Comparison of ENCODE assay signal across 27 cellular contexts in genomic region chr21:42799948-42800347, GRCh38.
DNase-seq lines count a peak whose midpoint lies in the region; TF ChIP-seq lines count a peak whose summit lies in the region.
"Had no signal": no experiment of that assay in that cellular context is flagged by ENCODE, and none has a peak within 500 bp of the region (broad histone marks: within the 10 kb centered on the region; RNA-seq: fewer than 3 reads in every experiment).

No MANE protein-coding gene starts in this region.

- H3K4me2 ChIP-seq in trophoblast cell (ENCODE audit: low read length): no peak overlapping the region

- H3K9ac ChIP-seq in endodermal cell (ENCODE audit: extremely low read depth, low read length, poor library complexity, severe bottlenecking) (peak overlapping the region; percentile 31), trophoblast cell (ENCODE audit: low read length) (no peak overlapping the region)

- POLR2A ChIA-PET in activated CD4-positive, alpha-beta memory T cell treated with anti-CD3 and anti-CD28 coated beads for 36 hours (lab: Charles Lee): no interaction called here
- POLR2A ChIA-PET in activated CD4-positive, alpha-beta memory T cell treated with anti-CD3 and anti-CD28 coated beads, Interleukin-2, amount 10 ng/mL, durations not matched to agents 7 days and 5 days (lab: Charles Lee): no interaction called here

- peak overlapping the region; percentile 68 for H3K27ac Mint-ChIP-seq in activated CD4-positive, alpha-beta memory T cell treated with anti-CD3 and anti-CD28 coated beads for 36 hours
- H3K27ac Mint-ChIP-seq in activated CD4-positive, alpha-beta memory T cell treated with anti-CD3 and anti-CD28 coated beads, Interleukin-2, amount 10 ng/mL, durations not matched to agents 7 days and 5 days: no peak overlapping the region
- no peak overlapping the region for H3K27ac Mint-ChIP-seq in endodermal cell
- H3K27ac Mint-ChIP-seq: nephron, type B pancreatic cell had no signal

- H3K4me3 Mint-ChIP-seq in activated CD4-positive, alpha-beta memory T cell treated with anti-CD3 and anti-CD28 coated beads for 36 hours: no peak overlapping the region
- no peak overlapping the region for H3K4me3 Mint-ChIP-seq in activated CD4-positive, alpha-beta memory T cell treated with anti-CD3 and anti-CD28 coated beads, Interleukin-2, amount 10 ng/mL, durations not matched to agents 7 days and 5 days
- H3K4me3 Mint-ChIP-seq in endodermal cell: no peak overlapping the region
- H3K4me3 Mint-ChIP-seq: nephron, type B pancreatic cell had no signal

- H3K9me3 ChIP-seq in endodermal cell (ENCODE audit: control insufficient read depth, low read length): no peaks in the 10 kb centered on the region
- no peaks in the 10 kb centered on the region for H3K9me3 ChIP-seq in trophoblast cell (ENCODE audit: insufficient read depth, low read depth, low read length)
- no peaks in the 10 kb centered on the region for H3K9me3 ChIP-seq in uterus
- H3K9me3 ChIP-seq in right atrium auricular region: no peaks in the 10 kb centered on the region
- H3K9me3 ChIP-seq: esophagus squamous epithelium, gastroesophageal sphincter, pancreas had no signal

- H2AK5ac ChIP-seq in trophoblast cell (ENCODE audit: low read length): no peak overlapping the region

- H3K9me3 Mint-ChIP-seq in activated CD4-positive, alpha-beta memory T cell treated with anti-CD3 and anti-CD28 coated beads for 36 hours: no peaks in the 10 kb centered on the region
- H3K9me3 Mint-ChIP-seq in activated CD4-positive, alpha-beta memory T cell treated with anti-CD3 and anti-CD28 coated beads, Interleukin-2, amount 10 ng/mL, durations not matched to agents 7 days and 5 days: no peaks in the 10 kb centered on the region
- no peaks in the 10 kb centered on the region for H3K9me3 Mint-ChIP-seq in endodermal cell
- H3K9me3 Mint-ChIP-seq: nephron, type B pancreatic cell had no signal

- peak overlapping the region; percentile 78 for H3K4me3 ChIP-seq in endodermal cell (ENCODE audit: low read length)
- no peak overlapping the region for H3K4me3 ChIP-seq in trophoblast cell (ENCODE audit: low read depth, low read length)
- no peak overlapping the region for H3K4me3 ChIP-seq in uterus
- no peak overlapping the region for H3K4me3 ChIP-seq in right atrium auricular region
- H3K4me3 ChIP-seq: esophagus squamous epithelium, gastroesophageal sphincter, pancreas had no signal

- DNase-seq in activated CD4-positive, alpha-beta memory T cell treated with anti-CD3 and anti-CD28 coated beads for 36 hours: no peak
- no peak for DNase-seq in activated CD4-positive, alpha-beta memory T cell treated with anti-CD3 and anti-CD28 coated beads, Interleukin-2, amount 10 ng/mL, durations not matched to agents 7 days and 5 days
- DNase-seq in NAMALWA (ENCODE audit: low spot score) (peak; percentile 64), endodermal cell (peak; percentile 41), trophoblast cell (no peak), NCI-H2196 (lab: John Stamatoyannopoulos, UW; ENCODE audit: unreplicated experiment) (no peak), uterus (no peak), right atrium auricular region (ENCODE audit: low spot score) (no peak)
- DNase-seq: activated CD4-positive, alpha-beta T cell treated with anti-CD3 and anti-CD28 coated beads for 1 hour; activated effector memory CD4-positive, alpha-beta T cell treated with anti-CD3 and anti-CD28 coated beads, Interleukin-2, amount 50 U/mL, for 16 hours; brain microvascular endothelial cell; effector CD8-positive, alpha-beta T cell; EL; esophagus squamous epithelium; GOT3; mesenchymal stem cell; NCI-H1417 treated with DMSO at 0.1 percent for 48 hours; NCI-H69; pancreas; right cardiac atrium; stimulated activated CD4-positive, alpha-beta T cell treated with anti-CD3 and anti-CD28 coated beads, Interleukin-12 subunit alpha, Interleukin-12 subunit beta, amount 100 ng/mL, for 4 hours; stimulated activated CD4-positive, alpha-beta T cell treated with anti-CD3 and anti-CD28 coated beads, Interleukin-4, amount 100 ng/mL, for 4 hours; T1000 had no signal

- intact Hi-C loops in activated CD4-positive, alpha-beta memory T cell treated with anti-CD3 and anti-CD28 coated beads for 36 hours (cut with micrococcal nuclease): loop anchor here (2.0 to 10.0 kb wide), 2 partner anchors 19 to 335 kb away; no protein-coding TSS in a partner anchor
- intact Hi-C loops in uterus (cut with DNase I; ENCODE audit: low total_unique reads): no loop called here

- H2BK5ac ChIP-seq in trophoblast cell (ENCODE audit: low read depth, low read length, poor library complexity): no peak overlapping the region

- H2BK12ac ChIP-seq in trophoblast cell (ENCODE audit: low read length): no peak overlapping the region

- TF ChIP-seq CTCF in endodermal cell (conservative IDR thresholded peaks at IDR 0.05): no peak
- TF ChIP-seq CTCF in uterus (IDR thresholded peaks at IDR 0.05): no peak
- no peak for TF ChIP-seq CTCF in right atrium auricular region (IDR thresholded peaks at IDR 0.05)

- peaks cover 14% of the 10 kb centered on the region for H3K4me1 Mint-ChIP-seq in activated CD4-positive, alpha-beta memory T cell treated with anti-CD3 and anti-CD28 coated beads for 36 hours (ENCODE audit: low read depth)
- H3K4me1 Mint-ChIP-seq in activated CD4-positive, alpha-beta memory T cell treated with anti-CD3 and anti-CD28 coated beads, Interleukin-2, amount 10 ng/mL, durations not matched to agents 7 days and 5 days: peaks cover 15% of the 10 kb centered on the region
- H3K4me1 Mint-ChIP-seq in endodermal cell: peaks cover 50% of the 10 kb centered on the region
- H3K4me1 Mint-ChIP-seq: nephron had no signal

- H3K18ac ChIP-seq in trophoblast cell (ENCODE audit: low read length): no peak overlapping the region

- peaks cover 52% of the 10 kb centered on the region for H3K36me3 ChIP-seq in endodermal cell (ENCODE audit: control insufficient read depth, insufficient read depth, low read length)
- no peaks in the 10 kb centered on the region for H3K36me3 ChIP-seq in trophoblast cell (ENCODE audit: control insufficient read depth in 1 of 2, insufficient read depth in 2 of 2, low read length in 2 of 2)
- no peaks in the 10 kb centered on the region for H3K36me3 ChIP-seq in uterus
- H3K36me3 ChIP-seq in right atrium auricular region: no peaks in the 10 kb centered on the region
- H3K36me3 ChIP-seq: brain microvascular endothelial cell, esophagus squamous epithelium, gastroesophageal sphincter, pancreas had no signal

- CTCF ChIA-PET in activated CD4-positive, alpha-beta memory T cell treated with anti-CD3 and anti-CD28 coated beads for 36 hours (lab: Charles Lee): no interaction called here
- CTCF ChIA-PET in activated CD4-positive, alpha-beta memory T cell treated with anti-CD3 and anti-CD28 coated beads, Interleukin-2, amount 10 ng/mL, durations not matched to agents 7 days and 5 days (lab: Charles Lee): no interaction called here

- H3K27me3 ChIP-seq in endodermal cell (ENCODE audit: control insufficient read depth, insufficient read depth, low read length, poor library complexity, severe bottlenecking): no peaks in the 10 kb centered on the region
- H3K27me3 ChIP-seq in trophoblast cell (ENCODE audit: insufficient read depth, low read length): no peaks in the 10 kb centered on the region
- H3K27me3 ChIP-seq in uterus: no peaks in the 10 kb centered on the region
- no peaks in the 10 kb centered on the region for H3K27me3 ChIP-seq in right atrium auricular region
- H3K27me3 ChIP-seq: brain microvascular endothelial cell, pancreas had no signal

- no peak overlapping the region for H4K12ac ChIP-seq in trophoblast cell (ENCODE audit: low read depth, low read length)

- peaks cover 3% of the 10 kb centered on the region for H3K79me1 ChIP-seq in trophoblast cell (ENCODE audit: low read length)

- H3K4me1 ChIP-seq in endodermal cell (ENCODE audit: control insufficient read depth, insufficient read depth, low read length) (peaks cover 6% of the 10 kb centered on the region), trophoblast cell (ENCODE audit: control insufficient read depth in 1 of 2, insufficient read depth in 2 of 2, low read length in 2 of 2) (peaks cover 15 to 18% of the 10 kb centered on the region in 2 experiments), uterus (no peaks in the 10 kb centered on the region), right atrium auricular region (no peaks in the 10 kb centered on the region)
- H3K4me1 ChIP-seq: esophagus squamous epithelium, gastroesophageal sphincter, pancreas had no signal

- H4K8ac ChIP-seq in trophoblast cell (ENCODE audit: low read depth, low read length): no peak overlapping the region

- no peaks in the 10 kb centered on the region for H3K79me2 ChIP-seq in trophoblast cell (ENCODE audit: control insufficient read depth, insufficient read depth, low read length, poor library complexity)

- no peak for TF ChIP-seq POLR2A in uterus (IDR thresholded peaks at IDR 0.05)

- H2AFZ ChIP-seq in trophoblast cell (ENCODE audit: insufficient read depth, low read length, poor library complexity): no peak overlapping the region

- no peak overlapping the region for H3K23ac ChIP-seq in trophoblast cell (ENCODE audit: low read length)

- H3K36me3 Mint-ChIP-seq in activated CD4-positive, alpha-beta memory T cell treated with anti-CD3 and anti-CD28 coated beads for 36 hours: no peaks in the 10 kb centered on the region
- no peaks in the 10 kb centered on the region for H3K36me3 Mint-ChIP-seq in activated CD4-positive, alpha-beta memory T cell treated with anti-CD3 and anti-CD28 coated beads, Interleukin-2, amount 10 ng/mL, durations not matched to agents 7 days and 5 days (ENCODE audit: low read depth)
- H3K36me3 Mint-ChIP-seq in endodermal cell (ENCODE audit: low read depth): peaks cover 32% of the 10 kb centered on the region
- H3K36me3 Mint-ChIP-seq: type B pancreatic cell had no signal

- H3K4ac ChIP-seq in trophoblast cell (ENCODE audit: low read depth, low read length): no peak overlapping the region

- peak overlapping the region; percentile 35 for H4K91ac ChIP-seq in trophoblast cell (ENCODE audit: low read depth, low read length)

- H2BK120ac ChIP-seq in trophoblast cell (ENCODE audit: insufficient read depth, low read length, poor library complexity): no peak overlapping the region

- WGBS in endodermal cell (ENCODE audit: insufficient coverage in 1 of 2, insufficient read length in 1 of 2), 2 experiments: 93 to 94% methylated on average over 4 to 5 of the region's 5 CpGs
- no CpG with 5 or more reads among the region's 5 CpGs for WGBS in trophoblast cell (ENCODE audit: extremely low coverage, insufficient coverage, insufficient read length)

- H3K27me3 Mint-ChIP-seq in activated CD4-positive, alpha-beta memory T cell treated with anti-CD3 and anti-CD28 coated beads for 36 hours: peaks cover 10% of the 10 kb centered on the region
- peaks cover 15% of the 10 kb centered on the region for H3K27me3 Mint-ChIP-seq in activated CD4-positive, alpha-beta memory T cell treated with anti-CD3 and anti-CD28 coated beads, Interleukin-2, amount 10 ng/mL, durations not matched to agents 7 days and 5 days
- H3K27me3 Mint-ChIP-seq in endodermal cell (ENCODE audit: insufficient read depth): no peaks in the 10 kb centered on the region

- H3K14ac ChIP-seq in trophoblast cell (ENCODE audit: low read length): no peak overlapping the region

- H3K27ac ChIP-seq in endodermal cell (ENCODE audit: low read depth, low read length) (no peak overlapping the region), trophoblast cell (ENCODE audit: low read depth, low read length) (no peak overlapping the region), uterus (no peak overlapping the region), right atrium auricular region (no peak overlapping the region)
- H3K27ac ChIP-seq: brain microvascular endothelial cell, gastroesophageal sphincter, HL-60, pancreas had no signal

Comparison
In these comparisons a context has a peak if more than half of its experiments do, and no peak if none do; other contexts are left out.
1. DNase-seq: peak in NAMALWA (single experiment) and endodermal cell (single experiment); none in activated CD4-positive, alpha-beta memory T cell treated with anti-CD3 and anti-CD28 coated beads for 36 hours (single experiment), activated CD4-positive, alpha-beta memory T cell treated with anti-CD3 and anti-CD28 coated beads, Interleukin-2, amount 10 ng/mL, durations not matched to agents 7 days and 5 days (single experiment), trophoblast cell (0 of 2), NCI-H2196 (single experiment), uterus (0 of 2) and right atrium auricular region (single experiment).